Comparison of ENCODE assay signal across 17 cellular contexts in the genomic region with DNA sequence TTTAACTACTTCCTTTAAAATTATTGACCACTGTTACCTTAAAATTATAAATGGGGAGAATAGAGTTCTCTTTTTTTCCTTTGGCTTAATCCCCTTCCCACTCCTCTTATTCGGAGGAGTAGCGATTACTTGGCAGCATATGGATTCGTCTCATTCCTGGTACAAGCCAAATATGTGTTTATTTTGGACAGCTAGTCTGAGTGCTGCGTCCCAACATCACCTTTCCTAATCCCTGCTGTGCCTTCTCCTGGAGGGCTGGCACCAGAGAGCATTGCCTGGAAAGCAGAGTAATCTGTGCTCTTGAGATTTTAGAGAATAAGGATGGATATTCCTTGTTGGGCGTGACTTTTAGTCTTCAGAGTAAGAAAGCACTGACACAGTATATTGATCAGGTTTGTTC.
"Had no signal": no experiment of that assay in that cellular context is flagged by ENCODE, and none has a peak within 500 bp of the region (broad histone marks: within the 10 kb centered on the region; RNA-seq: fewer than 3 reads in every experiment).

No MANE protein-coding gene starts in this region.

- H3K4me3 ChIP-seq: cardiac muscle cell, esophagus squamous epithelium, prostate gland, smooth muscle cell, suprapubic skin, upper lobe of left lung had no signal

- H3K4me1 ChIP-seq: prostate gland had no signal

- H3K9me3 ChIP-seq: esophagus squamous epithelium, prostate gland, suprapubic skin, upper lobe of left lung had no signal

- ATAC-seq: activated CD4-positive, alpha-beta T cell treated with anti-CD3 and anti-CD28 coated beads for 36 hours; activated CD8-positive, alpha-beta T cell treated with anti-CD3 and anti-CD28 coated beads for 36 hours; activated naive CD4-positive, alpha-beta T cell treated with anti-CD3 and anti-CD28 coated beads, Interleukin-2, amount 50 U/mL, for 72 hours; activated T-cell treated with anti-CD3 and anti-CD28 coated beads, Interleukin-2, amount 50 U/mL, for 72 hours; right cardiac atrium had no signal

- DNase-seq: activated CD4-positive, alpha-beta T cell treated with anti-CD3 and anti-CD28 coated beads for 36 hours; activated CD8-positive, alpha-beta T cell treated with anti-CD3 and anti-CD28 coated beads for 36 hours; activated gamma-delta T cell; activated T-cell treated with anti-CD3 and anti-CD28 coated beads, Interleukin-2, amount 50 U/mL, for 72 hours; esophagus squamous epithelium; hippocampal formation; kidney; nephron progenitor cell; stimulated activated CD4-positive, alpha-beta T cell treated with anti-CD3 and anti-CD28 coated beads, Interleukin-4, amount 100 ng/mL, for 4 hours; stimulated activated CD8-positive, alpha-beta memory T cell treated with anti-CD3 and anti-CD28 coated beads, Interleukin-4, amount 100 ng/mL, for 48 hours; upper lobe of left lung had no signal

- H3K27me3 ChIP-seq: cardiac muscle cell, esophagus squamous epithelium, suprapubic skin, upper lobe of left lung had no signal

- H3K36me3 ChIP-seq: cardiac muscle cell, esophagus squamous epithelium, prostate gland, suprapubic skin, upper lobe of left lung had no signal

- H3K27ac ChIP-seq: cardiac muscle cell, esophagus squamous epithelium, prostate gland, suprapubic skin, upper lobe of left lung had no signal
